ENCODE assay signal across 26 cellular contexts in genomic region chr17:45997624-45998023, GRCh38. TPM values are rescaled to one million over a fixed set of nuclear protein-coding genes. Genes with fewer than 3 reads are reported as not detected.
DNase-seq lines count a peak whose midpoint lies in the region; ATAC-seq, FAIRE-seq and TF ChIP-seq lines count a peak whose summit lies in the region.
"Had no signal": no experiment of that assay in that cellular context is flagged by ENCODE, and none has a peak within 500 bp of the region (broad histone marks: within the 10 kb centered on the region; RNA-seq: fewer than 3 reads in every experiment).

No MANE protein-coding gene starts in this region.

- intact Hi-C loops in K562 (cut with micrococcal nuclease) (no loop called here), sigmoid colon (cut with DNase I) (no loop called here)

- TF ChIP-seq CTCF in AG10803 (conservative IDR thresholded peaks at IDR 0.05; ENCODE audit: low read length) (no peak), K562 (IDR thresholded peaks at IDR 0.05 in 2 of 3, conservative IDR thresholded peaks at IDR 0.05 in 1 of 3; ENCODE audit: insufficient read depth in 2 of 3, low read depth in 1 of 3, low read length in 3 of 3) (no peak), foreskin keratinocyte (conservative IDR thresholded peaks at IDR 0.05) (no peak), sigmoid colon (IDR thresholded peaks at IDR 0.05) (no peak)

- H3K9ac ChIP-seq in K562 (ENCODE audit: insufficient read depth in 1 of 2, low read depth in 2 of 2, low read length in 2 of 2) = no peak overlapping the region; a peak in 1 of 4 replicates

- POLR2A ChIA-PET in K562 (lab: Yijun Ruan, JAX) = no interaction called here

- no peak for FAIRE-seq in K562 (lab: Jason Lieb, UNC)
- FAIRE-seq: GM18507 had no signal

- TF ChIP-seq EP300 in K562 (IDR thresholded peaks at IDR 0.05; ENCODE audit: low read length) (no peak), sigmoid colon (IDR thresholded peaks at IDR 0.05) (no peak)

- TF ChIP-seq RAD21 in K562 (CRISPR knock-in tag; conservative IDR thresholded peaks at IDR 0.05 in 1 of 2, IDR thresholded peaks at IDR 0.05 in 1 of 2) = no peak

- no peak for TF ChIP-seq POLR2A in K562 (conservative IDR thresholded peaks at IDR 0.05)
- TF ChIP-seq POLR2A in sigmoid colon (IDR thresholded peaks at IDR 0.05) = no peak

- in situ Hi-C loops in K562 (cut with MboI) = loop anchor here (25.0 kb wide), 1 partner anchor 840 kb away; no protein-coding TSS in a partner anchor

- no peaks in the 10 kb centered on the region for H3K9me1 ChIP-seq in K562 (ENCODE audit: control insufficient read depth, insufficient read depth, low read length)

- no peaks in the 10 kb centered on the region for H3K79me2 ChIP-seq in K562 (ENCODE audit: control insufficient read depth, insufficient read depth, low read length)

- H3K4me2 ChIP-seq in K562 (ENCODE audit: insufficient read depth, low read length) = no peak overlapping the region

- H3K4me3 ChIP-seq in AG10803 (ENCODE audit: low read length) (no peak overlapping the region), K562 (no peak overlapping the region), sigmoid colon (no peak overlapping the region)
- H3K4me3 ChIP-seq: upper lobe of left lung had no signal

- ATAC-seq in K562 (no peak), HG02970 (IDR thresholded peaks at IDR 0.05; ENCODE audit: low FRiP score, unreplicated experiment) (no peak), foreskin keratinocyte (no peak)
- ATAC-seq: left colon had no signal

- DNase-seq in AG10803 (ENCODE audit: low read depth) (peak; percentile 36), LHCN-M2 (ENCODE audit: low read depth) (peak; percentile 30), K562 (ENCODE audit: extremely low read depth in 1 of 4, low spot score in 3 of 4) (no peak), kidney tubule cell (ENCODE audit: low spot score) (peak; percentile 17), foreskin keratinocyte (no peak), sigmoid colon (no peak)
- DNase-seq in effector CD4-positive, alpha-beta T cell = no peak
- DNase-seq: activated CD4-positive, alpha-beta T cell treated with anti-CD3 and anti-CD28 coated beads, Interleukin-2, amount 10 ng/mL, durations not matched to agents 7 days and 5 days; effector memory CD4-positive, alpha-beta T cell; H9; left colon; NCI-H2081 treated with DMSO at 0.1 percent for 48 hours; NCI-H524; occipital lobe; stimulated activated CD4-positive, alpha-beta T cell treated with anti-CD3 and anti-CD28 coated beads, Interleukin-15, amount 100 ng/mL, for 24 hours; T-helper 2 cell; upper lobe of left lung; WERI-Rb-1 had no signal

- H3K4me1 ChIP-seq in K562 (replicated peaks in 1 of 2; ENCODE audit: control insufficient read depth in 2 of 2, insufficient read depth in 2 of 2, low read length in 2 of 2) = peaks cover 0 to 18% of the 10 kb centered on the region in 2 experiments; a peak in 2 of 5 replicates
- H3K4me1 ChIP-seq in foreskin keratinocyte = no peaks in the 10 kb centered on the region
- peaks cover 0 to under 1% (median 0%) of the 10 kb centered on the region in 4 donors for H3K4me1 ChIP-seq in sigmoid colon

- no peak overlapping the region; the same call in 1 of the 2 replicates for H2AFZ ChIP-seq in K562 (ENCODE audit: low read depth, low read length)

- H3K36me3 ChIP-seq in K562 (ENCODE audit: control insufficient read depth, insufficient read depth, low read length) (no peaks in the 10 kb centered on the region), sigmoid colon (peaks cover 0 to 11% (median 0%) of the 10 kb centered on the region in 4 donors)
- H3K36me3 ChIP-seq: upper lobe of left lung, WERI-Rb-1 had no signal

- 68% methylated on average over 9 of the region's 9 CpGs for WGBS in K562 (ENCODE audit: insufficient coverage, low coverage, missing lambda C conversion rate)
- WGBS in sigmoid colon, 2 donors = 90 to 93% methylated on average over 9 of the region's 9 CpGs

- CTCF ChIA-PET in K562 (lab: Yijun Ruan, JAX; ENCODE audit: low intra/inter-chr PET ratio) = no interaction called here

- H3K27me3 ChIP-seq in K562 (ENCODE audit: control insufficient read depth in 2 of 2, insufficient read depth in 2 of 2, low read length in 2 of 2) (no peaks in the 10 kb centered on the region), foreskin keratinocyte (peaks cover 23% of the 10 kb centered on the region), sigmoid colon (no peaks in the 10 kb centered on the region)
- H3K27me3 ChIP-seq: upper lobe of left lung had no signal

- no TSS peak for BruUV-seq in K562 (replicated peaks; lab: Mats Ljungman, UMichigan)

- H3K9me3 ChIP-seq in K562 (replicated peaks; ENCODE audit: control insufficient read depth, insufficient read depth, low read depth, low read length) = no peaks in the 10 kb centered on the region
- no peaks in the 10 kb centered on the region for H3K9me3 ChIP-seq in sigmoid colon
- H3K9me3 ChIP-seq: upper lobe of left lung had no signal

- H3K27ac ChIP-seq in K562 (ENCODE audit: extremely low read depth, low read depth, low read length) (no peak overlapping the region), foreskin keratinocyte (no peak overlapping the region), sigmoid colon (no peak overlapping the region)
- H3K27ac ChIP-seq: C4-2B, upper lobe of left lung, WERI-Rb-1 had no signal

- H4K20me1 ChIP-seq in K562 (replicated peaks; ENCODE audit: control insufficient read depth, insufficient read depth, low read length) = no peaks in the 10 kb centered on the region

TF ChIP-seq in K562, 482 proteins besides CTCF, POLR2A, EP300 and RAD21:
- TF ChIP-seq ATF3 (IDR thresholded peaks at IDR 0.05) (peak; percentile 75), ATF3 (CRISPR knock-in tag; conservative IDR thresholded peaks at IDR 0.05) (no peak), GATAD2B (IDR thresholded peaks at IDR 0.05; ENCODE audit: borderline replicate concordance) (no peak), CHD4 (IDR thresholded peaks at IDR 0.05; ENCODE audit: insufficient read depth, insufficient replicate concordance, low read depth, low read length, poor library complexity, severe bottlenecking) (no peak)

RNA-seq across cellular contexts. Expression of gene STH, which starts 1.4 kb away (rescaled TPM):
- total RNA-seq in LHCN-M2 (2014; rRNA removed) (not detected in 2 replicates), K562 (2014; rRNA removed) (not detected in 2 replicates), K562 (2014; rRNA removed; fragmentation: Illumina TruSeq; extraction: Trizol) (not detected in 2 replicates), K562 (2015; rRNA removed; fragmentation: Illumina TruSeq; extraction: Trizol) (not detected in 2 replicates), K562 (2021) (not detected in 2 replicates), foreskin keratinocyte (not detected in 2 replicates), sigmoid colon (not detected)
- polyA plus RNA-seq in LHCN-M2 (2012) = not detected
- 1.4 TPM in 1 of 2 replicates, not detected in the other for total RNA-seq in K562 (2011; cell fraction: chromatin; rRNA removed; ENCODE audit: low replicate concordance)
- total RNA-seq in K562 (2011; cell fraction: nucleolus; rRNA removed) = not detected in 2 replicates
- total RNA-seq in K562 (2011; cell fraction: nucleoplasm; rRNA removed) = not detected in 2 replicates
- polyA plus RNA-seq in K562 (2011; rRNA removed) (not detected in 2 replicates), K562 (2014; fragmentation: Illumina TruSeq; extraction: Trizol) (not detected in 2 replicates), K562 (2014; fragmentation: Nextera tagmentation; extraction: Ambion mirVana) (not detected), K562 (2014; rRNA removed) (not detected in 2 replicates), foreskin keratinocyte (not detected in 2 replicates), sigmoid colon (not detected)
- polyA plus RNA-seq in K562 (2011; cell fraction: cytosol; rRNA removed) = not detected in 2 replicates
- polyA plus RNA-seq in K562 (2011; cell fraction: nucleus; rRNA removed) = not detected in 2 replicates
- not detected in 2 replicates for polyA plus RNA-seq in K562 (2012)
- polyA minus RNA-seq in K562 (2011; rRNA and poly(A)+ RNA removed) = 0.70 TPM in 1 of 2 replicates, not detected in the other
- polyA minus RNA-seq in K562 (2011; cell fraction: cytosol; rRNA and poly(A)+ RNA removed) = not detected in 2 replicates
- polyA minus RNA-seq in K562 (2011; cell fraction: nucleus; rRNA and poly(A)+ RNA removed) = not detected in 2 replicates
- total RNA-seq: A673; activated CD4-positive, alpha-beta T cell treated with anti-CD3 and anti-CD28 coated beads, Interleukin-2, amount 10 ng/mL, durations not matched to agents 7 days and 5 days; chondrocyte; H9; left colon; RPMI7951; SK-MEL-5; upper lobe of left lung had no signal
- polyA plus RNA-seq: esophagus had no signal

Comparison
In these comparisons a context has a peak if more than half of its experiments do, and no peak if none do; other contexts are left out.
1. DNase-seq: peak in AG10803 (single experiment), LHCN-M2 (single experiment) and kidney tubule cell (single experiment); none in K562 (0 of 4), foreskin keratinocyte (0 of 2), effector CD4-positive, alpha-beta T cell (single experiment) and sigmoid colon (single experiment).